In the genomic region with DNA sequence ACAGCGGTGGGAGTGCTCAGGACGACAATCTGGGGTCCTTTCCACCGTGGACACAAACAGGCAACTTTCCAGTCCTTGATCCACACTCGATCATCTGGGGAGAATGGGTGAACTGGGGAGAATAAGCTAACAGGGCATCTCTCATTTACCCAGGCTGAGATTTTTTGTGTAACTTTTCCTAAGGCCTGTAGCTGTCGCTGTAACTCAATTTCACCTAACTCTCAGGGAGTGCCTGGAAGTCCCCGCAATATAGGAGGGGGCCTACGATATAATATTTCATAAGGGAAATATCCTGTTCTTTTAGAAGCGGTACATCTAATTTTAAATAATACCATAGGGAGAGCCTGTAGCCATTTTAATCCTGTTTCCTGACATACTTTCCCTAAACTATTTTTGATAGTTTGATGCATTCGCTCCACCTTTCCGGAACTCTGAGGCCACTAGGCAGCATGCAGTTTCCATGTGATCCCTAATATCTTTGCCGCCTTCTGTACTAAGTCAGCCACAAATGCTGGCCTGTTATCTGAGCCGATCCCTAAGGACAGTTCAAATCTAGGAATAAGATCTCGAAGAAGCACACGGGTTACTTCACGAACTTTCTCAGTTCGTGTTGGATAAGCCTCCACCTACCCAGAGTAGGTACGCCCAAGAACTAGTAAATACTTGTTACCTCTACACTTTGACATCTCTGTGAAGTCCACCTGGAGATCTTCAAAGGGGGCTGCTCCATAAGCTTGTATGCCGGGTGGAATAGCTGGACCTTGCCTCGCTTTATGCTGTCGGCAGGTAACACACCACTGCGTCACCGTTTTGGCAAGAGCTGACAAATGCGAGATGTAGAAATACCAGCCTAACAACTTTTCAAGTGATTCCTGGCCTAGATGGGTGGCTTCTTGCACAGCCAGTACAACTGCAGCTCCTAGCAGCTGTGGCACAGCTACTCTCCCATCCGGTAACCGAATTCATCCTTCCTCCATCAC, we compare ENCODE assay signal across 8 cellular contexts.
DNase-seq lines count a peak whose midpoint lies in the region; TF ChIP-seq lines count a peak whose summit lies in the region.
"Not testable (repeated sequence)": the region's sequence is repeated elsewhere in the genome, so short reads cannot be mapped to it uniquely, and the experiment has no call there.

No MANE protein-coding gene starts in this region.

- not testable (repeated sequence) for H4K5ac ChIP-seq in H9 (ENCODE audit: insufficient read length, low read depth, low read length)

- not testable (repeated sequence) for H2AK5ac ChIP-seq in H9 (ENCODE audit: insufficient read length, low read length)

- H3K4me3 ChIP-seq in WI38 (ENCODE audit: low read depth, low read length); dorsolateral prefrontal cortex; hepatocyte; urinary bladder (ENCODE audit: low read depth, low read length): not testable (repeated sequence)

- WGBS in H9 (ENCODE audit: extremely low coverage, insufficient read length, low lambda C conversion rate): no CpG with 5 or more reads among the region's 25 CpGs
- 62% methylated on average over 25 of the region's 25 CpGs for WGBS in hepatocyte (ENCODE audit: low lambda C conversion rate, missing lambda C conversion rate)
- 64% methylated on average over 25 of the region's 25 CpGs for WGBS in urinary bladder

- H3K18ac ChIP-seq in H9 (ENCODE audit: insufficient read length, low read depth, low read length): not testable (repeated sequence)

- not testable (repeated sequence) for H2BK5ac ChIP-seq in H9 (ENCODE audit: insufficient read length, low read length)

- H3K27ac Mint-ChIP-seq in H9; neural crest cell (ENCODE audit: unreplicated experiment): not testable (repeated sequence)

- peak; percentile 3 for DNase-seq in DMS 273 (lab: John Stamatoyannopoulos, UW; ENCODE audit: unreplicated experiment)
- DNase-seq in H9; dorsolateral prefrontal cortex; hepatocyte (ENCODE audit: low spot score); neural crest cell (ENCODE audit: low read depth, low spot score): not testable (repeated sequence)
- DNase-seq in NCI-H510A treated with DMSO at 0.1 percent for 48 hours (lab: John Stamatoyannopoulos, UW): peak; percentile 55

- H4K91ac ChIP-seq in H9 (ENCODE audit: insufficient read length, low read depth, low read length): not testable (repeated sequence)

- H3K79me1 ChIP-seq in H9 (ENCODE audit: insufficient read depth, low read depth, low read length, poor library complexity, severe bottlenecking): not testable (repeated sequence)

- not testable (repeated sequence) for H3K56ac ChIP-seq in H9 (ENCODE audit: insufficient read length, low read depth, low read length)

- peaks cover 31 to 55% of the 10 kb centered on the region in 2 experiments for H3K4me1 Mint-ChIP-seq in H9
- peaks cover 24% of the 10 kb centered on the region for H3K4me1 Mint-ChIP-seq in neural crest cell

- TF ChIP-seq CTCF in H9 (conservative IDR thresholded peaks at IDR 0.05) (peak; percentile 67), WI38 (IDR thresholded peaks at IDR 0.05; ENCODE audit: low read depth, low read length) (0 out of 2 replicates have a peak, but pooled peaks have one; percentile 9), dorsolateral prefrontal cortex (IDR thresholded peaks at IDR 0.05 in 54 of 56, conservative IDR thresholded peaks at IDR 0.05 in 2 of 56; ENCODE audit: low read depth in 1 of 56, partially characterized antibody in 56 of 56) (peak in 34 of 56 donors; percentile 7 to 48 (median 28)), hepatocyte (IDR thresholded peaks at IDR 0.05; ENCODE audit: poor library complexity) (peak; percentile 43), neural crest cell (conservative IDR thresholded peaks at IDR 0.05) (peak; percentile 57)

- H4K8ac ChIP-seq in H9 (replicated peaks; ENCODE audit: insufficient read length, low read depth, low read length): not testable (repeated sequence)

- not testable (repeated sequence) for H3K4me2 ChIP-seq in H9 (ENCODE audit: insufficient read depth, insufficient read length, low read length); hepatocyte

- not testable (repeated sequence) for H3K23ac ChIP-seq in H9 (ENCODE audit: insufficient read length, low read depth, low read length)

- not testable (repeated sequence) for H2BK15ac ChIP-seq in H9 (ENCODE audit: low read depth, low read length)

- H4K20me1 ChIP-seq in H9 (ENCODE audit: control insufficient read depth, insufficient read depth, insufficient read length); hepatocyte (ENCODE audit: insufficient read depth, poor library complexity, severe bottlenecking): not testable (repeated sequence)

- H3K79me2 ChIP-seq in H9 (ENCODE audit: insufficient read depth, low read length); hepatocyte: not testable (repeated sequence)

- not testable (repeated sequence) for H2AFZ ChIP-seq in H9 (ENCODE audit: low read length); hepatocyte

- H3T11ph ChIP-seq in H9 (ENCODE audit: low read length): not testable (repeated sequence)

- not testable (repeated sequence) for H2BK120ac ChIP-seq in H9 (ENCODE audit: low read depth, low read length, poor library complexity, severe bottlenecking)

- not testable (repeated sequence) for H2BK12ac ChIP-seq in H9 (ENCODE audit: insufficient read length, low read depth, low read length)

- H3K27me3 ChIP-seq in H9 (ENCODE audit: insufficient read depth, low read length); dorsolateral prefrontal cortex; hepatocyte: not testable (repeated sequence)

- H2BK20ac ChIP-seq in H9 (ENCODE audit: low read depth, low read length, poor library complexity, severe bottlenecking): not testable (repeated sequence)

- not testable (repeated sequence) for H3K23me2 ChIP-seq in H9 (ENCODE audit: insufficient read length, low read depth, low read length, poor library complexity, severe bottlenecking)

- intact Hi-C loops in dorsolateral prefrontal cortex (cut with DNase I): loop anchor here in 1 of 2 donors (10.0 kb wide), 1 partner anchor 1393 kb away; no protein-coding TSS in a partner anchor

- not testable (repeated sequence) for H3K27ac ChIP-seq in H9 (ENCODE audit: insufficient read length, low read depth, low read length); dorsolateral prefrontal cortex; hepatocyte
- peak overlapping the region; percentile 39 for H3K27ac ChIP-seq in urinary bladder (ENCODE audit: low read depth)

- H3K36me3 Mint-ChIP-seq in H9 (ENCODE audit: insufficient read depth in 1 of 3, low read depth in 3 of 3); neural crest cell (ENCODE audit: low read depth): not testable (repeated sequence)

- H3K9ac ChIP-seq in H9 (ENCODE audit: extremely low read depth, insufficient read length, low read length): not testable (repeated sequence)

- H3K14ac ChIP-seq in H9 (ENCODE audit: insufficient read depth, low read length): not testable (repeated sequence)

- not testable (repeated sequence) for H3K4me3 Mint-ChIP-seq in H9, neural crest cell

- H3K9me3 Mint-ChIP-seq in H9, neural crest cell: not testable (repeated sequence)

- not testable (repeated sequence) for H3K9me3 ChIP-seq in H9 (ENCODE audit: control insufficient read depth, low read depth, low read length); hepatocyte (ENCODE audit: low read depth)

- not testable (repeated sequence) for H3K27me3 Mint-ChIP-seq in H9 (ENCODE audit: low read depth)
- peaks cover 15% of the 10 kb centered on the region for H3K27me3 Mint-ChIP-seq in neural crest cell (ENCODE audit: low read depth)

- H3K36me3 ChIP-seq in hepatocyte (replicated peaks; ENCODE audit: insufficient read depth, low read depth); urinary bladder (ENCODE audit: insufficient read depth): not testable (repeated sequence)

- not testable (repeated sequence) for H3K4ac ChIP-seq in H9 (ENCODE audit: low read depth, low read length)

- H3K9me2 ChIP-seq in hepatocyte (replicated peaks; ENCODE audit: insufficient read depth): not testable (repeated sequence)

- H3K4me1 ChIP-seq in H9 (ENCODE audit: insufficient read depth, low read length); urinary bladder (ENCODE audit: insufficient read depth): not testable (repeated sequence)
- peaks cover 13% of the 10 kb centered on the region for H3K4me1 ChIP-seq in hepatocyte (ENCODE audit: insufficient read depth)

Comparison
In these comparisons a context has a peak if more than half of its experiments do, and no peak if none do; other contexts are left out.
1. CTCF ChIP-seq: peak in every context shown above with its lines; median percentile 67 in H9; 57 in neural crest cell; 43 in hepatocyte; 28 in dorsolateral prefrontal cortex; 9 in WI38.